28 cellular contexts compared by ENCODE assay signal in genomic region chr5:143752165-143752564, GRCh38. TPM values are rescaled to one million over a fixed set of nuclear protein-coding genes. Genes with fewer than 3 reads are reported as not detected.
"Had no signal": no experiment of that assay in that cellular context is flagged by ENCODE, and none has a peak within 500 bp of the region (broad histone marks: within the 10 kb centered on the region; RNA-seq: fewer than 3 reads in every experiment).

No MANE protein-coding gene starts in this region.

- DNase-seq: activated B cell treated with CpG ODN at 0.5 μM for 24 hours; activated CD4-positive, alpha-beta T cell treated with anti-CD3 and anti-CD28 coated beads for 1 hour; activated CD4-positive, alpha-beta T cell treated with anti-CD3 and anti-CD28 coated beads, Interleukin-2, amount 10 ng/mL, durations not matched to agents 24 days and 14 days; activated CD4-positive, alpha-beta T cell treated with anti-CD3 and anti-CD28 coated beads, Interleukin-2, amount 50 U/mL, for 48 hours; activated CD8-positive, alpha-beta memory T cell treated with anti-CD3 and anti-CD28 coated beads for 24 hours; activated effector memory CD4-positive, alpha-beta T cell treated with anti-CD3 and anti-CD28 coated beads, Interleukin-2, amount 50 U/mL, for 16 hours; activated naive CD4-positive, alpha-beta T cell treated with Interleukin-2 at 50 U/mL for 16 hours; activated naive CD8-positive, alpha-beta T cell treated with anti-CD3 and anti-CD28 coated beads, Interleukin-2, amount 50 U/mL, for 24 hours; activated T-cell treated with anti-CD3 and anti-CD28 coated beads, Interleukin-2, amount 50 U/mL, for 4 hours; amniotic stem cell; Kasumi-1; KBM-7; NCI-H1105 treated with DMSO at 0.1 percent for 48 hours; NCI-H1436 treated with DMSO at 0.1 percent for 48 hours; NCI-H187; NCI-H345; NCI-H510A; NCI-H526 treated with DMSO at 0.1 percent for 48 hours; PC-3; SIG-M5; T-helper 17 cell; T-helper 9 cell had no signal

- H3K4me3 ChIP-seq: ascending aorta, body of pancreas had no signal

- H3K9me3 ChIP-seq: ascending aorta, body of pancreas had no signal

- H3K36me3 ChIP-seq: ascending aorta had no signal

- H3K27ac ChIP-seq: ascending aorta, body of pancreas had no signal

- ATAC-seq: activated naive CD4-positive, alpha-beta T cell treated with anti-CD3 and anti-CD28 coated beads, Interleukin-2, amount 50 U/mL, for 72 hours; activated naive CD8-positive, alpha-beta T cell treated with anti-CD3 and anti-CD28 coated beads, Interleukin-2, amount 50 U/mL, for 24 hours; activated T-cell treated with anti-CD3 and anti-CD28 coated beads, Interleukin-2, amount 50 U/mL, for 4 hours; body of pancreas; PC-3; T-helper 17 cell had no signal

- H3K27me3 ChIP-seq: ascending aorta, body of pancreas had no signal

- FAIRE-seq: RCC 7860, TTC549 had no signal

- H3K4me1 ChIP-seq: ascending aorta, body of pancreas had no signal

RNA-seq across cellular contexts. Expression of gene HMHB1, which starts 59.8 kb away (rescaled TPM):
- total RNA-seq: activated CD4-positive, alpha-beta T cell treated with anti-CD3 and anti-CD28 coated beads, Interleukin-2, amount 10 ng/mL, durations not matched to agents 24 days and 14 days; activated naive CD4-positive, alpha-beta T cell treated with anti-CD3 and anti-CD28 coated beads, Interleukin-2, amount 50 U/mL, for 72 hours; activated T-cell treated with anti-CD3 and anti-CD28 coated beads, Interleukin-2, amount 50 U/mL, for 4 hours; ascending aorta; body of pancreas; bronchial epithelial cell; PC-3; T-helper 17 cell had no signal
